ENCODE assay signal across 20 cellular contexts in the genomic region with DNA sequence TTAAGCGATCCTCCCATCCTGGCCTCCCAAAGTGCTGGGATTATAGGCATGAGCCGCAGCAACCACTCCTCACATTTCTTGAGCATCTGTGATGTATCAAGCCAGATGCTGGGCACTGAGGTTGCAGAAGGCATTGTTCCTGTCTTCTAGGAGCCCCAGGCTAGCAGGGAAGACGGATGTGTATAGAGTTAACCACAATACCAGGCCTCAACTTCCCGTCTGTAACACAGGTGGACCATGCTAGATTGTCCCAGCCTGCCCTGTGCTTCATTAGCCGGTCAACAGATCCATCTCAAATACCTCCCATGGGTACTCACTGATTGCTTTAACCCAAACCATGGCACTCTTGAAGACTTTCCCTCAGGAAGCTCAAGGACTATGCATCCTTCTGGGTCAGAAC. TPM values are rescaled to one million over a fixed set of nuclear protein-coding genes. Genes with fewer than 3 reads are reported as not detected.
A peak's percentile ranks its signal among the peaks of the same experiment; 100 is the strongest.
DNase-seq lines count a peak whose midpoint lies in the region; ATAC-seq and TF ChIP-seq lines count a peak whose summit lies in the region.
"Had no signal": no experiment of that assay in that cellular context is flagged by ENCODE, and none has a peak within 500 bp of the region (broad histone marks: within the 10 kb centered on the region; RNA-seq: fewer than 3 reads in every experiment).

No MANE protein-coding gene starts in this region.

- no peak overlapping the region for H3K9ac ChIP-seq in rectal smooth muscle tissue (ENCODE audit: low read length)

- H3K4me3 ChIP-seq in CD4-positive, CD25-positive, alpha-beta regulatory T cell (ENCODE audit: low read depth, low read length), result no peak overlapping the region
- H3K4me3 ChIP-seq in rectal smooth muscle tissue (ENCODE audit: low read length), result peak overlapping the region; percentile 31
- H3K4me3 ChIP-seq: lung, uterus had no signal

- peaks cover 5% of the 10 kb centered on the region for H3K27me3 Mint-ChIP-seq in CD4-positive, CD25-positive, alpha-beta regulatory T cell
- H3K27me3 Mint-ChIP-seq in glutamatergic neuron (ENCODE audit: unreplicated experiment), result peaks cover 4% of the 10 kb centered on the region

- H3K4me1 Mint-ChIP-seq in CD4-positive, CD25-positive, alpha-beta regulatory T cell, result peaks cover 14 to 44% (median 31%) of the 10 kb centered on the region in 4 donors
- peaks cover 9% of the 10 kb centered on the region for H3K4me1 Mint-ChIP-seq in glutamatergic neuron (ENCODE audit: low read depth, unreplicated experiment)

- no peaks in the 10 kb centered on the region for H3K9me3 ChIP-seq in CD4-positive, CD25-positive, alpha-beta regulatory T cell (ENCODE audit: control insufficient read depth in 2 of 2, low read length in 2 of 2)
- H3K9me3 ChIP-seq: uterus had no signal

- no peaks in the 10 kb centered on the region for H3K36me3 ChIP-seq in CD4-positive, CD25-positive, alpha-beta regulatory T cell (ENCODE audit: control insufficient read depth, insufficient read depth, low read length)
- H3K36me3 ChIP-seq in rectal smooth muscle tissue (ENCODE audit: control insufficient read depth, insufficient read depth, low read length), result no peaks in the 10 kb centered on the region
- H3K36me3 ChIP-seq: uterus had no signal

- no peak for ATAC-seq in CD4-positive, CD25-positive, alpha-beta regulatory T cell (ENCODE audit: low read depth in 2 of 2)
- ATAC-seq in GM18909 (IDR thresholded peaks at IDR 0.05; ENCODE audit: poor library complexity, unreplicated experiment), result no peak

- peaks cover 0 to 2% (median 0%) of the 10 kb centered on the region in 7 donors for H3K9me3 Mint-ChIP-seq in CD4-positive, CD25-positive, alpha-beta regulatory T cell
- peaks cover 7% of the 10 kb centered on the region for H3K9me3 Mint-ChIP-seq in glutamatergic neuron (ENCODE audit: unreplicated experiment)
- H3K9me3 Mint-ChIP-seq: activated CD4-positive, alpha-beta T cell treated with anti-CD3 and anti-CD28 coated beads, Interleukin-2, amount 10 ng/mL, durations not matched to agents 24 days and 14 days; activated naive CD8-positive, alpha-beta T cell treated with anti-CD3 and anti-CD28 coated beads, Interleukin-2, amount 50 U/mL, for 24 hours had no signal

- no peaks in the 10 kb centered on the region for H3K27me3 ChIP-seq in CD4-positive, CD25-positive, alpha-beta regulatory T cell (ENCODE audit: control insufficient read depth, insufficient read depth, low read length)
- H3K27me3 ChIP-seq in rectal smooth muscle tissue (ENCODE audit: control insufficient read depth, insufficient read depth, low read length), result no peaks in the 10 kb centered on the region
- H3K27me3 ChIP-seq: uterus had no signal

- DNase-seq in CD4-positive, CD25-positive, alpha-beta regulatory T cell, result no peak
- DNase-seq in RPMI7951 (ENCODE audit: low read depth) (peak; percentile 63), glutamatergic neuron (no peak), NCI-H128 (lab: John Stamatoyannopoulos, UW; ENCODE audit: unreplicated experiment) (no peak), germinal center (ENCODE audit: low spot score) (no peak), NCI-H1694 (lab: John Stamatoyannopoulos, UW) (no peak)
- DNase-seq: activated CD4-positive, alpha-beta T cell treated with anti-CD3 and anti-CD28 coated beads, Interleukin-2, amount 10 ng/mL, durations not matched to agents 24 days and 14 days; activated naive CD8-positive, alpha-beta T cell treated with anti-CD3 and anti-CD28 coated beads, Interleukin-2, amount 50 U/mL, for 24 hours; caudate nucleus; DMS79; KBM-7; stimulated activated CD4-positive, alpha-beta T cell treated with anti-CD3 and anti-CD28 coated beads, Interleukin-4, amount 100 ng/mL, for 4 hours; uterus had no signal

- H3K4me1 ChIP-seq in CD4-positive, CD25-positive, alpha-beta regulatory T cell (ENCODE audit: control insufficient read depth, insufficient read depth, low read length, poor library complexity, severe bottlenecking), result peaks cover 31% of the 10 kb centered on the region
- peaks cover 8% of the 10 kb centered on the region for H3K4me1 ChIP-seq in rectal smooth muscle tissue (ENCODE audit: control insufficient read depth, insufficient read depth, low read length)

- no peaks in the 10 kb centered on the region for H3K36me3 Mint-ChIP-seq in CD4-positive, CD25-positive, alpha-beta regulatory T cell
- no peaks in the 10 kb centered on the region for H3K36me3 Mint-ChIP-seq in glutamatergic neuron (ENCODE audit: unreplicated experiment)

- peak overlapping the region in 1 of 4 donors; percentile 85 for H3K4me3 Mint-ChIP-seq in CD4-positive, CD25-positive, alpha-beta regulatory T cell
- no peak overlapping the region for H3K4me3 Mint-ChIP-seq in glutamatergic neuron (ENCODE audit: unreplicated experiment)
- H3K4me3 Mint-ChIP-seq: activated CD4-positive, alpha-beta T cell treated with anti-CD3 and anti-CD28 coated beads, Interleukin-2, amount 10 ng/mL, durations not matched to agents 24 days and 14 days; activated naive CD8-positive, alpha-beta T cell treated with anti-CD3 and anti-CD28 coated beads, Interleukin-2, amount 50 U/mL, for 24 hours had no signal

- H3K27ac ChIP-seq in CD4-positive, CD25-positive, alpha-beta regulatory T cell (ENCODE audit: insufficient read depth, low read length, poor library complexity, severe bottlenecking), result no peak overlapping the region
- no peak overlapping the region for H3K27ac ChIP-seq in rectal smooth muscle tissue (ENCODE audit: low read depth, low read length)
- H3K27ac ChIP-seq: uterus had no signal

- H3K27ac Mint-ChIP-seq in CD4-positive, CD25-positive, alpha-beta regulatory T cell, result peak overlapping the region in 2 of 3 donors; percentile 63 to 91
- H3K27ac Mint-ChIP-seq in glutamatergic neuron (ENCODE audit: unreplicated experiment), result peak overlapping the region; percentile 38
- H3K27ac Mint-ChIP-seq: activated CD4-positive, alpha-beta T cell treated with anti-CD3 and anti-CD28 coated beads, Interleukin-2, amount 10 ng/mL, durations not matched to agents 24 days and 14 days; activated naive CD8-positive, alpha-beta T cell treated with anti-CD3 and anti-CD28 coated beads, Interleukin-2, amount 50 U/mL, for 24 hours had no signal

- no peak for TF ChIP-seq CTCF in glutamatergic neuron (IDR thresholded peaks at IDR 0.05; ENCODE audit: partially characterized antibody, unreplicated experiment)

RNA-seq across cellular contexts. Expression of gene CLDN4, which starts 1.8 kb away (rescaled TPM):
- total RNA-seq in CD4-positive, CD25-positive, alpha-beta regulatory T cell, result 0.79 TPM
- under 1 TPM; 0.10 to 0.63 (median 0.23) TPM for polyA plus RNA-seq in CD4-positive, CD25-positive, alpha-beta regulatory T cell
- 0.49 and 1.2 TPM in 2 replicates for total RNA-seq in RPMI7951 (2014; rRNA removed; shearing (Covaris generic))
- total RNA-seq in glutamatergic neuron (ENCODE audit: unreplicated experiment), result 0.54 TPM
- total RNA-seq: activated CD4-positive, alpha-beta T cell treated with anti-CD3 and anti-CD28 coated beads, Interleukin-2, amount 10 ng/mL, durations not matched to agents 24 days and 14 days; frontal cortex; Right ventricle myocardium inferior; T-helper 2 cell treated with Interferon-gamma antibody and Interleukin-4, amounts not matched to agents 100 ng/mL and 5 ng/mL, for 36 hours had no signal

RNA-seq across cellular contexts. Expression of gene METTL27, which starts 13.3 kb away (rescaled TPM):
- 2.9 TPM for total RNA-seq in CD4-positive, CD25-positive, alpha-beta regulatory T cell
- 10 to 100 TPM in 2 of 4 donors, 1 to 10 TPM in 2; 1.1 to 29.1 (median 11.9) TPM for polyA plus RNA-seq in CD4-positive, CD25-positive, alpha-beta regulatory T cell
- total RNA-seq in RPMI7951 (2014; rRNA removed; shearing (Covaris generic)), result 0.12 and 0.29 TPM in 2 replicates
- 2.9 TPM for total RNA-seq in glutamatergic neuron (ENCODE audit: unreplicated experiment)

RNA-seq across cellular contexts. Expression of gene TMEM270, which starts 32.0 kb away (rescaled TPM):
- total RNA-seq in CD4-positive, CD25-positive, alpha-beta regulatory T cell, result not detected
- polyA plus RNA-seq in CD4-positive, CD25-positive, alpha-beta regulatory T cell, result under 1 TPM in 1 of 4 donors, not detected in 3; 0.34 TPM
- total RNA-seq in RPMI7951 (2014; rRNA removed; shearing (Covaris generic)), result not detected in 2 replicates
- not detected for total RNA-seq in glutamatergic neuron (ENCODE audit: unreplicated experiment)
- total RNA-seq: activated CD4-positive, alpha-beta T cell treated with anti-CD3 and anti-CD28 coated beads, Interleukin-2, amount 10 ng/mL, durations not matched to agents 24 days and 14 days; frontal cortex; Right ventricle myocardium inferior; sciatic nerve; T-helper 2 cell treated with Interferon-gamma antibody and Interleukin-4, amounts not matched to agents 100 ng/mL and 5 ng/mL, for 36 hours had no signal

RNA-seq across cellular contexts. Expression of gene CLDN3, which starts 58.9 kb away (rescaled TPM):
- not detected for total RNA-seq in CD4-positive, CD25-positive, alpha-beta regulatory T cell
- not detected for polyA plus RNA-seq in CD4-positive, CD25-positive, alpha-beta regulatory T cell
- not detected in 2 replicates for total RNA-seq in RPMI7951 (2014; rRNA removed; shearing (Covaris generic))
- total RNA-seq in glutamatergic neuron (ENCODE audit: unreplicated experiment), result not detected
- total RNA-seq: activated CD4-positive, alpha-beta T cell treated with anti-CD3 and anti-CD28 coated beads, Interleukin-2, amount 10 ng/mL, durations not matched to agents 24 days and 14 days; frontal cortex; Right ventricle myocardium inferior; sciatic nerve; T-helper 2 cell treated with Interferon-gamma antibody and Interleukin-4, amounts not matched to agents 100 ng/mL and 5 ng/mL, for 36 hours had no signal
